Comparison of ENCODE assay signal across 10 cellular contexts in genomic region chr3:9028134-9028533, GRCh38.
DNase-seq lines count a peak whose midpoint lies in the region; ATAC-seq and TF ChIP-seq lines count a peak whose summit lies in the region.
"Had no signal": no experiment of that assay in that cellular context is flagged by ENCODE, and none has a peak within 500 bp of the region (broad histone marks: within the 10 kb centered on the region; RNA-seq: fewer than 3 reads in every experiment).

No MANE protein-coding gene starts in this region.

- no peak overlapping the region for H3K27ac ChIP-seq in breast epithelium
- H3K27ac ChIP-seq in left lung, result no peak overlapping the region
- peak overlapping the region; percentile 51 for H3K27ac ChIP-seq in temporal lobe (ENCODE audit: low read depth, low read length)

- no peak for TF ChIP-seq POLR2A in breast epithelium (IDR thresholded peaks at IDR 0.05)

- H3K4me3 ChIP-seq in breast epithelium, result no peak overlapping the region
- H3K4me3 ChIP-seq in left lung, result no peak overlapping the region

- peak; percentile 71 for DNase-seq in M059J (ENCODE audit: low read depth)
- DNase-seq in breast epithelium (ENCODE audit: low spot score in 2 of 2), result peak; percentile 62 to 86
- DNase-seq in left lung, result peak; percentile 83 to 87
- no peak for DNase-seq in NCI-H187 (lab: John Stamatoyannopoulos, UW)
- DNase-seq in stimulated activated CD4-positive, alpha-beta T cell treated with anti-CD3 and anti-CD28 coated beads, Interleukin-2, amount 100 ng/mL, for 24 hours, result no peak
- DNase-seq in SKM-1 (lab: John Stamatoyannopoulos, UW; ENCODE audit: unreplicated experiment), result no peak
- DNase-seq: stimulated activated CD4-positive, alpha-beta T cell treated with anti-CD3 and anti-CD28 coated beads, Interleukin-12 subunit alpha, Interleukin-12 subunit beta, amount 100 ng/mL, for 4 hours had no signal

- H3K27me3 ChIP-seq in breast epithelium (no peaks in the 10 kb centered on the region), left lung (no peaks in the 10 kb centered on the region)

- ATAC-seq in left lung (peak; percentile 89), GM21619 (IDR thresholded peaks at IDR 0.05; ENCODE audit: unreplicated experiment) (no peak)
- ATAC-seq: activated CD4-positive, CD25-positive, alpha-beta regulatory T cell treated with anti-CD3 and anti-CD28 coated beads, Interleukin-2, amount 50 U/mL, for 24 hours had no signal

- H3K36me3 ChIP-seq in breast epithelium (no peaks in the 10 kb centered on the region), left lung (no peaks in the 10 kb centered on the region)

- TF ChIP-seq CTCF in breast epithelium (IDR thresholded peaks at IDR 0.05) (no peak), left lung (IDR thresholded peaks at IDR 0.05) (no peak)

- H3K9me3 ChIP-seq in breast epithelium, result no peaks in the 10 kb centered on the region
- H3K9me3 ChIP-seq in left lung, result no peaks in the 10 kb centered on the region

- H3K4me1 ChIP-seq in breast epithelium, result no peaks in the 10 kb centered on the region
- H3K4me1 ChIP-seq in left lung, result peaks cover 0 to 3% of the 10 kb centered on the region in 2 donors

- intact Hi-C loops in breast epithelium (cut with DNase I; ENCODE audit: low total_unique reads) (no loop called here), left lung (cut with DNase I) (no loop called here)

Comparison
In these comparisons a context has a peak if more than half of its experiments do, and no peak if none do; other contexts are left out.
1. DNase-seq: peak in M059J (single experiment), breast epithelium (2 of 2) and left lung (2 of 2); none in NCI-H187 (0 of 2), stimulated activated CD4-positive, alpha-beta T cell treated with anti-CD3 and anti-CD28 coated beads, Interleukin-2, amount 100 ng/mL, for 24 hours (0 of 2) and SKM-1 (single experiment).